Comparison of ENCODE assay signal across 8 cellular contexts in genomic region chr3:177300039-177300833, GRCh38.
DNase-seq lines count a peak whose midpoint lies in the region; ATAC-seq lines count a peak whose summit lies in the region.

No MANE protein-coding gene starts in this region.

- DNase-seq in NOMO-1 treated with DMSO at 0.1 percent for 48 hours (lab: John Stamatoyannopoulos, UW; ENCODE audit: unreplicated experiment) (peak; percentile 84), right cardiac atrium (peak in 1 of 3 donors; percentile 20)
- DNase-seq in stimulated activated CD4-positive, alpha-beta T cell treated with anti-CD3 and anti-CD28 coated beads, Interleukin-2, amount 100 ng/mL, for 48 hours = no peak
- DNase-seq in activated CD4-positive, alpha-beta T cell treated with anti-CD3 and anti-CD28 coated beads for 4 hours = no peak

- H3K27ac ChIP-seq in right cardiac atrium (ENCODE audit: low read length) = peak overlapping the region; percentile 61

- intact Hi-C loops in right cardiac atrium (cut with DNase I) = no loop called here

- H3K4me3 ChIP-seq in right cardiac atrium (ENCODE audit: low read length) = no peak overlapping the region

- ATAC-seq in GM18502 (IDR thresholded peaks at IDR 0.05; ENCODE audit: poor library complexity, unreplicated experiment) = peak; percentile 71
- peak; percentile 87 for ATAC-seq in HG02852 (IDR thresholded peaks at IDR 0.05; ENCODE audit: unreplicated experiment)
- ATAC-seq in right cardiac atrium = peak; percentile 92
- no peak for ATAC-seq in HG02571 (IDR thresholded peaks at IDR 0.05; ENCODE audit: unreplicated experiment)
- ATAC-seq in HG03025 (IDR thresholded peaks at IDR 0.05; ENCODE audit: low FRiP score, unreplicated experiment) = no peak

- H3K27me3 ChIP-seq in right cardiac atrium (ENCODE audit: control insufficient read depth, insufficient read depth) = no peaks in the 10 kb centered on the region

- H3K9me3 ChIP-seq in right cardiac atrium (ENCODE audit: control insufficient read depth, low read length) = no peaks in the 10 kb centered on the region

- WGBS in right cardiac atrium = 48% methylated on average over 12 of the region's 12 CpGs

- H3K4me1 ChIP-seq in right cardiac atrium (ENCODE audit: control insufficient read depth, insufficient read depth, low read length) = no peaks in the 10 kb centered on the region

Comparison
In these comparisons a context has a peak if more than half of its experiments do, and no peak if none do; other contexts are left out.
1. ATAC-seq: peak in GM18502 (single experiment), HG02852 (single experiment) and right cardiac atrium (2 of 2); none in HG02571 (single experiment) and HG03025 (single experiment).